ENCODE assay signal across 35 cellular contexts in the genomic region with DNA sequence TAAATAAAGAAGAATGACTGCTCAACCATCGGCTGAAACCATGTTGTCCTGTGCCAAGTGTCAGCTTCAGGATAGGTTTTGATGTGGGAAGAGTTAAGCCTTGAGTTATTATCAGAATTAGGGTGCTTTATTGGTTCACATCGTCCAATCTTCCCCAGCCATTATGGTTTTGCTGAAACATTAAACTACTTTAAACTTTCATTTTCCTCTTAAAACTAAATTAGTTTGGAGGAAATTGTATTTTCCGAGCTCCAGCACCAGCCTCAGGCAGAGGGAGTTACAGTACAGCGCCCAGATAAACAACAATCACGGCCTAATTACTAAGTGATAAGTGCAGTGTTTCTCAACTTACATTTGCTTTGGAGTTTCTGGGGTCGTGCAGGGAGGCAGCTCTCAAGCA.
"Had no signal": no experiment of that assay in that cellular context is flagged by ENCODE, and none has a peak within 500 bp of the region (broad histone marks: within the 10 kb centered on the region; RNA-seq: fewer than 3 reads in every experiment).

No MANE protein-coding gene starts in this region.

- H3K9ac ChIP-seq: KMS-11 had no signal

- H3K4me2 ChIP-seq: KMS-11 had no signal

- H3K27ac ChIP-seq: KMS-11 had no signal

- H3K9me3 ChIP-seq: MG63 had no signal

- DNase-seq: Karpas-422, Kasumi-1, KG1, MG63, MM.1S, MV-4-11, NCI-H1048, NCI-H1092, NCI-H1092 treated with DMSO at 0.1 percent for 48 hours, NCI-H1105, NCI-H1105 treated with DMSO at 0.1 percent for 48 hours, NCI-H1417, NCI-H1417 treated with DMSO at 0.1 percent for 48 hours, NCI-H1436, NCI-H1436 treated with DMSO at 0.1 percent for 48 hours, NCI-H146, NCI-H1694, NCI-H1694 treated with DMSO at 0.1 percent for 48 hours, NCI-H187, NCI-H187 treated with DMSO at 0.1 percent for 48 hours, NCI-H1930, NCI-H2029, NCI-H2029 treated with DMSO at 0.1 percent for 48 hours, NCI-H2081, NCI-H2081 treated with DMSO at 0.1 percent for 48 hours, NCI-H2107, NCI-H2171, NCI-H2171 treated with DMSO at 0.1 percent for 48 hours, NCI-H2227 treated with DMSO at 0.1 percent for 48 hours, NCI-H226, NCI-H345, NCI-H446, NCI-H446 treated with DMSO at 0.1 percent for 48 hours, NCI-H510A had no signal

- H3K4me3 ChIP-seq: MG63 had no signal

- H3K36me3 ChIP-seq: MG63 had no signal
